ENCODE assay signal across 30 cellular contexts in the genomic region with DNA sequence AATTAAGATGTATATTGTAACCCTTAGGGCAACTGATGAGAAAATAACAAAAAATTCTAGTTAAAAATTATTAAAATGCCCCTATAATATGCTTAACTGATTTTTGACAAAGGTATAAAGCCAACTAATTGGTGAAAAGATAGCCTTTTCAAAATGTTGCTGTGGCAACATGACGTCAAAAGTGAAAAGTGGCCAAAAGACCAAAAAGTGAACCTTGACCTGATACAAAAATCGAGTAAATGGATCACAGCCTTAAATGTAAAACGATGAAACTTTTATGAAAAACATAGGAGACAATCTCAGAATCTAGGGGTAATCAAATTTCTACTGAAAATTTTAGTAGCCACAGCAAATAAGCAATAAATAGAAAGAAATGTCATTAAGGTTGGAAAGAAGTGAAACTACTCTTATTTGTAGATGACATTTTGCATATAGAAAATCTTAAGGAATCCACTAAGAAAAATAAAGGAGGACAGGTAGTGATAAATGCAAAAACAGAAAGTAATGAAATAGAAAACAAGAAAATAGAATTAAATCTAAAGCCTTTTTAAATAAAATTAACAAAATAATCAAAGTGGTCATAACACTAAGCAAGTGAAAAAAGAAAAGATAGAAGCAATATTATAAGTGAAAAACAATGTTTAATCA.
"Had no signal": no experiment of that assay in that cellular context is flagged by ENCODE, and none has a peak within 500 bp of the region (broad histone marks: within the 10 kb centered on the region; RNA-seq: fewer than 3 reads in every experiment).

No MANE protein-coding gene starts in this region.

- H3K27ac ChIP-seq: coronary artery, esophagus muscularis mucosa, foreskin keratinocyte, neutrophil, prostate gland, right atrium auricular region, testis, tibial artery had no signal

- H3K9me3 ChIP-seq: esophagus muscularis mucosa, mucosa of descending colon, neutrophil, prostate gland, right atrium auricular region, testis, tibial artery had no signal

- H3K4me3 ChIP-seq: coronary artery, esophagus muscularis mucosa, lung, mucosa of descending colon, prostate gland, right atrium auricular region, testis, tibial artery had no signal

- H3K27ac Mint-ChIP-seq: immature natural killer cell; memory B cell; naive B cell; natural killer cell treated with Interleukin-12 subunit alpha and Interleukin-12 subunit beta and Interleukin-15 and Interleukin-18, amount 100 ng/mL, for 72 hours; stimulated activated effector memory CD8-positive, alpha-beta T cell treated with anti-CD3 and anti-CD28 coated beads, Interleukin-12 subunit alpha, Interleukin-12 subunit beta, amount 100 ng/mL, for 72 hours; type B pancreatic cell had no signal

- ATAC-seq: foreskin keratinocyte; left colon; left ventricle myocardium superior; mucosa of descending colon; natural killer cell treated with Interleukin-12 subunit alpha and Interleukin-12 subunit beta and Interleukin-15 and Interleukin-18, amount 100 ng/mL, for 72 hours; sciatic nerve; stimulated activated effector memory CD8-positive, alpha-beta T cell treated with anti-CD3 and anti-CD28 coated beads, Interleukin-12 subunit alpha, Interleukin-12 subunit beta, amount 100 ng/mL, for 72 hours; stimulated activated naive CD8-positive, alpha-beta T cell treated with anti-CD3 and anti-CD28 coated beads, Interleukin-15, Interleukin-2, amounts not matched to agents 100 U/mL and 50 U/mL, for 24 hours had no signal

- H3K36me3 Mint-ChIP-seq: natural killer cell treated with Interleukin-12 subunit alpha and Interleukin-12 subunit beta and Interleukin-15 and Interleukin-18, amount 100 ng/mL, for 72 hours; stimulated activated effector memory CD8-positive, alpha-beta T cell treated with anti-CD3 and anti-CD28 coated beads, Interleukin-12 subunit alpha, Interleukin-12 subunit beta, amount 100 ng/mL, for 72 hours; type B pancreatic cell had no signal

- H3K4me1 Mint-ChIP-seq: immature natural killer cell; memory B cell; stimulated activated effector memory CD8-positive, alpha-beta T cell treated with anti-CD3 and anti-CD28 coated beads, Interleukin-12 subunit alpha, Interleukin-12 subunit beta, amount 100 ng/mL, for 72 hours had no signal

- DNase-seq: dermis blood vessel endothelial cell; effector memory CD4-positive, alpha-beta T cell; hypothalamus; immature natural killer cell; islet precursor cell; kidney glomerular epithelial cell; left colon; left ventricle myocardium superior; mucosa of descending colon; naive B cell; stimulated activated CD4-positive, alpha-beta T cell treated with anti-CD3 and anti-CD28 coated beads, Interleukin-2, amount 100 ng/mL, for 24 hours; stimulated activated CD4-positive, alpha-beta T cell treated with anti-CD3 and anti-CD28 coated beads, Interleukin-4, amount 100 ng/mL, for 24 hours; stimulated activated naive CD8-positive, alpha-beta T cell treated with anti-CD3 and anti-CD28 coated beads, Interleukin-15, Interleukin-2, amounts not matched to agents 100 U/mL and 50 U/mL, for 24 hours; substantia nigra; testis; tibial artery had no signal

- H3K9me3 Mint-ChIP-seq: immature natural killer cell; memory B cell; naive B cell; natural killer cell treated with Interleukin-12 subunit alpha and Interleukin-12 subunit beta and Interleukin-15 and Interleukin-18, amount 100 ng/mL, for 72 hours; stimulated activated effector memory CD8-positive, alpha-beta T cell treated with anti-CD3 and anti-CD28 coated beads, Interleukin-12 subunit alpha, Interleukin-12 subunit beta, amount 100 ng/mL, for 72 hours had no signal

- H3K36me3 ChIP-seq: esophagus muscularis mucosa, neutrophil, prostate gland, right atrium auricular region, tibial artery had no signal

- H3K27me3 Mint-ChIP-seq: memory B cell; naive B cell; natural killer cell treated with Interleukin-12 subunit alpha and Interleukin-12 subunit beta and Interleukin-15 and Interleukin-18, amount 100 ng/mL, for 72 hours; type B pancreatic cell had no signal

- FAIRE-seq: endothelial cell of umbilical vein had no signal

- H3K4me1 ChIP-seq: prostate gland, right atrium auricular region, testis had no signal

- H3K27me3 ChIP-seq: esophagus muscularis mucosa, foreskin keratinocyte, neutrophil, right atrium auricular region, testis, tibial artery had no signal

- H3K4me3 Mint-ChIP-seq: immature natural killer cell; memory B cell; naive B cell; natural killer cell treated with Interleukin-12 subunit alpha and Interleukin-12 subunit beta and Interleukin-15 and Interleukin-18, amount 100 ng/mL, for 72 hours; neural crest cell; stimulated activated effector memory CD8-positive, alpha-beta T cell treated with anti-CD3 and anti-CD28 coated beads, Interleukin-12 subunit alpha, Interleukin-12 subunit beta, amount 100 ng/mL, for 72 hours; type B pancreatic cell had no signal
